ENCODE assay signal across 24 cellular contexts in the genomic region with DNA sequence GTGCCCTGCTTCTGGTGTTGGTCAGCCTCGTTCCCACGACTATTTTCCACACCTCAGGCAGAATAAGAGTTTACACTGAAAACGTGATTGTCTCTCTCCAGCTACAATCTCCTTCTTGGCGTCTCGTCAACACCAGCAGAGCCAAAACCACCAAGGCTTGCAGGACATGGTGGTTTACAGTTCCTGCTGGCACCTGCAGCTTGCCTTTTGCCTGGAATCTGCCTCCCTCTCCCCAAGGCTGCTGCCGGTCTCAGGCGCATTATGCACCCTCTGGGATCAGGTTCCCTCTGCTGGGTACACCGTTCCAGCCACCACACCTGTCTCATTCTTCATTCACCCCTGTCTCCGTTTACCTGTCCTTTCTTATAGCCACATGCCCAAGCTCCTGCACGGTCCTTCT.
"Had no signal": no experiment of that assay in that cellular context is flagged by ENCODE, and none has a peak within 500 bp of the region (broad histone marks: within the 10 kb centered on the region; RNA-seq: fewer than 3 reads in every experiment).

No MANE protein-coding gene starts in this region.

- H2AFZ ChIP-seq: hepatocyte had no signal

- H3K4me3 Mint-ChIP-seq: memory B cell; naive thymus-derived CD4-positive, alpha-beta T cell; natural killer cell treated with Interleukin-12 subunit alpha and Interleukin-12 subunit beta and Interleukin-15 and Interleukin-18, amount 100 ng/mL, for 72 hours; stimulated activated memory B cell treated with anti-CD40 and anti-IgM and Interleukin-4, amounts not matched to agents 10 μg/mL and 1 μg/mL and 100 μg/mL, for 72 hours; stimulated activated naive CD8-positive, alpha-beta T cell treated with anti-CD3 and anti-CD28 coated beads, Interleukin-15, amount 100 ng/mL, for 72 hours had no signal

- H3K4me1 Mint-ChIP-seq: memory B cell; naive thymus-derived CD4-positive, alpha-beta T cell; stimulated activated memory B cell treated with anti-CD40 and anti-IgM and Interleukin-4, amounts not matched to agents 10 μg/mL and 1 μg/mL and 100 μg/mL, for 72 hours; stimulated activated naive CD8-positive, alpha-beta T cell treated with anti-CD3 and anti-CD28 coated beads, Interleukin-15, amount 100 ng/mL, for 72 hours had no signal

- H3K9me3 ChIP-seq: ovary, right lobe of liver had no signal

- H3K27me3 Mint-ChIP-seq: natural killer cell treated with Interleukin-12 subunit alpha and Interleukin-12 subunit beta and Interleukin-15 and Interleukin-18, amount 100 ng/mL, for 72 hours; progenitor cell of endocrine pancreas; stimulated activated memory B cell treated with anti-CD40 and anti-IgM and Interleukin-4, amounts not matched to agents 10 μg/mL and 1 μg/mL and 100 μg/mL, for 72 hours had no signal

- H3K79me2 ChIP-seq: hepatocyte had no signal

- DNase-seq: heart right ventricle; left ventricle myocardium inferior; midbrain; mucosa of descending colon; naive thymus-derived CD4-positive, alpha-beta T cell; ovary; right lobe of liver; stimulated activated CD4-positive, alpha-beta T cell treated with anti-CD3 and anti-CD28 coated beads, Interleukin-1b, Interleukin-23, amount 100 ng/mL, for 48 hours; stimulated activated CD4-positive, alpha-beta T cell treated with anti-CD3 and anti-CD28 coated beads, Interleukin-2, amount 100 ng/mL, for 48 hours; stimulated activated CD4-positive, alpha-beta T cell treated with anti-CD3 and anti-CD28 coated beads, Interleukin-4, amount 100 ng/mL, for 4 hours; stimulated activated CD8-positive, alpha-beta memory T cell treated with anti-CD3 and anti-CD28 coated beads, Interleukin-4, amount 100 ng/mL, for 48 hours; stimulated activated naive CD4-positive, alpha-beta T cell treated with Interleukin-2 at 50 U/mL for 16 hours; stimulated activated naive CD8-positive, alpha-beta T cell treated with anti-CD3 and anti-CD28 coated beads, Interleukin-15, amount 100 ng/mL, for 72 hours; substantia nigra; upper lobe of left lung had no signal

- H3K27ac Mint-ChIP-seq: memory B cell; naive thymus-derived CD4-positive, alpha-beta T cell; natural killer cell treated with Interleukin-12 subunit alpha and Interleukin-12 subunit beta and Interleukin-15 and Interleukin-18, amount 100 ng/mL, for 72 hours; progenitor cell of endocrine pancreas; stimulated activated memory B cell treated with anti-CD40 and anti-IgM and Interleukin-4, amounts not matched to agents 10 μg/mL and 1 μg/mL and 100 μg/mL, for 72 hours; stimulated activated naive CD8-positive, alpha-beta T cell treated with anti-CD3 and anti-CD28 coated beads, Interleukin-15, amount 100 ng/mL, for 72 hours had no signal

- ATAC-seq: heart right ventricle; mucosa of descending colon; naive thymus-derived CD4-positive, alpha-beta T cell; natural killer cell treated with Interleukin-12 subunit alpha and Interleukin-12 subunit beta and Interleukin-15 and Interleukin-18, amount 100 ng/mL, for 72 hours; right lobe of liver; stimulated activated memory B cell treated with anti-CD40 and anti-IgM and Interleukin-4, amounts not matched to agents 10 μg/mL and 1 μg/mL and 100 μg/mL, for 72 hours; stimulated activated naive CD8-positive, alpha-beta T cell treated with anti-CD3 and anti-CD28 coated beads, Interleukin-15, amount 100 ng/mL, for 72 hours had no signal

- H3K36me3 ChIP-seq: heart right ventricle, left ventricle myocardium inferior, ovary, right atrium auricular region, right lobe of liver, tibial nerve, upper lobe of left lung had no signal

- H3K4me1 ChIP-seq: heart right ventricle, left ventricle myocardium inferior, right atrium auricular region, right lobe of liver, tibial nerve, upper lobe of left lung had no signal

- H3K27ac ChIP-seq: heart right ventricle, hepatocyte, left ventricle myocardium inferior, ovary, right atrium auricular region, right lobe of liver, tibial nerve, upper lobe of left lung had no signal

- H3K27me3 ChIP-seq: hepatocyte, ovary, right atrium auricular region, right lobe of liver, tibial nerve, upper lobe of left lung had no signal

- H3K36me3 Mint-ChIP-seq: memory B cell; natural killer cell treated with Interleukin-12 subunit alpha and Interleukin-12 subunit beta and Interleukin-15 and Interleukin-18, amount 100 ng/mL, for 72 hours; stimulated activated memory B cell treated with anti-CD40 and anti-IgM and Interleukin-4, amounts not matched to agents 10 μg/mL and 1 μg/mL and 100 μg/mL, for 72 hours had no signal

- H3K4me3 ChIP-seq: heart right ventricle, hepatocyte, left ventricle myocardium inferior, lung, mucosa of descending colon, ovary, right atrium auricular region, right lobe of liver, smooth muscle cell, tibial nerve, upper lobe of left lung had no signal

- H3K4me2 ChIP-seq: hepatocyte, smooth muscle cell had no signal
